8 cellular contexts compared by ENCODE assay signal in the genomic region with DNA sequence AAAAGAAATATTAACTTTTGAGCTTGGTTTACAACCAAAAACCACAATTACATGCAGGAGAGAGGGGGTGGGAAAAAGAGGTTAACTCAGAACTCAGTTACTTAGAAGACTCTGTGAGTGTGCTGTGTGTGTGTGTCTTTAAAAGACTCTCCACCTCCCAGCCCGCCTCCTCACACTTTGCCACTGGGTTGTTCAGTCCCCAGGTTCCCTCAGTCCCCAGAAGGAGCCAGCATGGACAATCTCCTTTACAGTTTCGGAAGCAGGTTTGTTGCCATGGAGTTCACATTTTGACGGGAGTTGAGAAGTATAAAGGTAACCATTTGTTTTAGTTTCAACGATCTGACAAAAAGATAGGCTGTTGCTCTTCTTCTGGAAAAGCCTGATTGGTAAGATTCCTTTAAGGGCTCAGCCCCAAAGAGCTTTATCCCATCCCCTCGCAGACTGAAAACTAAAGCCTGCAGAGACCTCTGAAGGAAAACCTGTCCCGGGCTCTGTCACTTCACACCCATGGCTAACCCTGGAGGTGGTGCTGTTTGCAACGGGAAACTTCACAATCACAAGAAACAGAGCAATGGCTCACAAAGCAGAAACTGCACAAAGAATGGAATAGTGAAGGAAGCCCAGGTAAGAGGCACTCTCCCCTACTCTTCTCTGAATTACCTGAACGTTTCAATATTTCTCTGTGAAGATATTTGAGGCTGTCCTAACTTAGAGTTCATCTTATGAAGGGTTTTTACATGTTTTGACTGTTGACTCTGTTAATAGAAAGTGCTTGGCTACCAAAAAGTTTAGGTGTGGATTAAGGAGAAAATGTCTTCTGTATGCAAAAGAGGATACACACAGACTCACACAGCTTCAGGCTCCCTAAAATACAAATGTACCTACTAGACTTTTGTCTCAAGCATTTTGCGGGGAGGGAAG. TPM values are rescaled to one million over a fixed set of nuclear protein-coding genes. Genes with fewer than 3 reads are reported as not detected.
DNase-seq lines count a peak whose midpoint lies in the region; ATAC-seq and TF ChIP-seq lines count a peak whose summit lies in the region.

A gene (plus strand): TSS at position 212 of the 921 bp plus-strand sequence. CDS start 296 bp downstream, at position 508.

- peak within 1 kb of the TSS; percentile 56 to 88 (median 74) for H3K27ac ChIP-seq in body of pancreas

- H3K4me1 ChIP-seq in body of pancreas = peaks cover 7% of the 10 kb centered on the region

- ATAC-seq in GM21367 (IDR thresholded peaks at IDR 0.05; ENCODE audit: unreplicated experiment) (peak; percentile 22), HG03575 (IDR thresholded peaks at IDR 0.05; ENCODE audit: extremely low read depth, insufficient number of reproducible peaks, low FRiP score, unreplicated experiment) (peak; percentile 23), body of pancreas (peak; percentile 84), HG03571 (IDR thresholded peaks at IDR 0.05; ENCODE audit: unreplicated experiment) (no peak)

- H3K36me3 Mint-ChIP-seq in stimulated activated naive CD8-positive, alpha-beta T cell treated with anti-CD3 and anti-CD28 coated beads, Interleukin-15, Interleukin-2, amounts not matched to agents 100 ng/mL and 50 ng/mL, for 24 hours (ENCODE audit: low read depth) = no peaks in the 10 kb centered on the region

- peaks cover 3% of the 10 kb centered on the region for H3K27me3 Mint-ChIP-seq in stimulated activated naive CD8-positive, alpha-beta T cell treated with anti-CD3 and anti-CD28 coated beads, Interleukin-15, Interleukin-2, amounts not matched to agents 100 ng/mL and 50 ng/mL, for 24 hours

- peaks cover 30% of the 10 kb centered on the region for H3K4me1 Mint-ChIP-seq in stimulated activated naive CD8-positive, alpha-beta T cell treated with anti-CD3 and anti-CD28 coated beads, Interleukin-15, Interleukin-2, amounts not matched to agents 100 ng/mL and 50 ng/mL, for 24 hours (ENCODE audit: low read depth)

- DNase-seq in Caki2 (ENCODE audit: low read depth) = peak; percentile 81
- peak; percentile 58 to 73 (median 66) for DNase-seq in body of pancreas
- DNase-seq in kidney glomerular epithelial cell (lab: John Stamatoyannopoulos, UW) = peak; percentile 67
- DNase-seq in foreskin melanocyte = no peak

- peak within 1 kb of the TSS; percentile 19 to 47 for H3K4me3 ChIP-seq in body of pancreas

- H3K27ac Mint-ChIP-seq in stimulated activated naive CD8-positive, alpha-beta T cell treated with anti-CD3 and anti-CD28 coated beads, Interleukin-15, Interleukin-2, amounts not matched to agents 100 ng/mL and 50 ng/mL, for 24 hours = peak within 1 kb of the TSS; percentile 51

- peak in 3 of 7 experiments; percentile 5 to 34 (median 22) for TF ChIP-seq CTCF in body of pancreas (IDR thresholded peaks at IDR 0.05)

- H3K36me3 ChIP-seq in body of pancreas (replicated peaks in 1 of 2; ENCODE audit: insufficient read depth in 1 of 2, low read depth in 2 of 2) = no peaks in the 10 kb centered on the region

- H3K9me3 Mint-ChIP-seq in stimulated activated naive CD8-positive, alpha-beta T cell treated with anti-CD3 and anti-CD28 coated beads, Interleukin-15, Interleukin-2, amounts not matched to agents 100 ng/mL and 50 ng/mL, for 24 hours = no peaks in the 10 kb centered on the region

- peak; percentile 21 to 66 (median 62) for TF ChIP-seq POLR2A in body of pancreas (IDR thresholded peaks at IDR 0.05)

- H3K9me3 ChIP-seq in body of pancreas = no peaks in the 10 kb centered on the region

- H3K4me3 Mint-ChIP-seq in stimulated activated naive CD8-positive, alpha-beta T cell treated with anti-CD3 and anti-CD28 coated beads, Interleukin-15, Interleukin-2, amounts not matched to agents 100 ng/mL and 50 ng/mL, for 24 hours = peak within 1 kb of the TSS; percentile 64

- no peaks in the 10 kb centered on the region for H3K27me3 ChIP-seq in body of pancreas

- intact Hi-C loops in body of pancreas (cut with DNase I) = no loop called here

- in situ Hi-C loops in Caki2 (cut with HindIII; ENCODE audit: low pct_unique_long_range_greater_than_20kb, low sequenced_read_pairs) = no loop called here

- WGBS in body of pancreas, 2 donors = 0 to 2% methylated on average over 9 of the region's 9 CpGs

RNA-seq across cellular contexts. Expression of the gene that starts here (rescaled TPM):
- 8.3 and 8.5 TPM in 2 replicates for total RNA-seq in Caki2 (2014; rRNA removed; shearing (Covaris generic); ENCODE audit: low replicate concordance)
- total RNA-seq in body of pancreas = 10 to 100 TPM in 1 of 2 donors, 1 to 10 TPM in 1; 5.3 to 18.4 TPM
